27 cellular contexts compared by ENCODE assay signal in the genomic region with DNA sequence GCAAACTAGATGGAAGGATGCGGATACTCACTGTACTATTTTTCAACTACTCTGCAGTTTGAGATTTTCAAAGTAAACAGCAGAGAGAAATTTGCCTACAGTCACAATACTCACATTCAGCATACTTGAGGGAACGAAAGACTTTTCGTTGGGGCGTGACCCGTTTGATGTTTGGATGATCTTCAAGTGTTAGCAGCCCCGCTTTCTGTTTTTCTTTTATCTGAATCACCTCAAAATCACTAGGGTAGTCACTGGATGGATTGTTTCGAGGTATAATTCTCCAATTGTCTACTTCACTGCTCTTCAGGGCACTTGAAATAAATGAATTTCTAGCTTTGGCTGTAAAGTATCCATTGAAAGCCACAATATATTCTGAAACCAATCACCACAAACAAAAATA. TPM values are rescaled to one million over a fixed set of nuclear protein-coding genes. Genes with fewer than 3 reads are reported as not detected.
A peak's percentile ranks its signal among the peaks of the same experiment; 100 is the strongest.
DNase-seq lines count a peak whose midpoint lies in the region; ATAC-seq, FAIRE-seq and TF ChIP-seq lines count a peak whose summit lies in the region.
"Had no signal": no experiment of that assay in that cellular context is flagged by ENCODE, and none has a peak within 500 bp of the region (broad histone marks: within the 10 kb centered on the region; RNA-seq: fewer than 3 reads in every experiment).

No MANE protein-coding gene starts in this region.

- TF ChIP-seq CTCF in left lung (IDR thresholded peaks at IDR 0.05) = no peak

- peaks cover 0 to 52% of the 10 kb centered on the region in 2 donors for H3K4me1 ChIP-seq in left lung

- H3K27ac ChIP-seq in left lung (peak overlapping the region; percentile 33 to 77), caudate nucleus (ENCODE audit: low read depth, low read length) (no peak overlapping the region)
- H3K27ac ChIP-seq: gastroesophageal sphincter, stomach, tibial nerve had no signal

- FAIRE-seq in H54 (lab: Jason Lieb, UNC) = peak; percentile 72
- FAIRE-seq: colon had no signal

- no peaks in the 10 kb centered on the region for H3K9me3 ChIP-seq in left lung
- H3K9me3 ChIP-seq: gastroesophageal sphincter, stomach, tibial nerve had no signal

- DNase-seq in Caki2 (ENCODE audit: low read depth) (peak; percentile 31), H54 (ENCODE audit: insufficient read length, low spot score) (peak; percentile 30), astrocyte of the hippocampus (ENCODE audit: low read depth, low spot score) (peak; percentile 18), left lung (no peak), caudate nucleus (lab: John Stamatoyannopoulos, UW) (no peak), left colon (no peak)
- DNase-seq: activated CD4-positive, alpha-beta T cell treated with anti-CD3 and anti-CD28 coated beads, Interleukin-2, amount 50 U/mL, for 4 hours; CD8-positive, alpha-beta T cell; effector memory CD4-positive, alpha-beta T cell; GF-D8; KBM-7; NCI-H1436 treated with DMSO at 0.1 percent for 48 hours; NCI-H82; stomach had no signal

- intact Hi-C loops in left lung (cut with DNase I) = loop anchor here in 1 of 2 donors (10.0 kb wide), 1 partner anchor 86 kb away; a partner anchor contains a TSS
- intact Hi-C loops in left colon (cut with DNase I, micrococcal nuclease) = no loop called here

- H3K36me3 ChIP-seq in left lung = peaks cover 0 to 66% of the 10 kb centered on the region in 2 donors

- in situ Hi-C loops in Caki2 (cut with HindIII; ENCODE audit: low pct_unique_long_range_greater_than_20kb, low sequenced_read_pairs) = no loop called here

- H3K27me3 ChIP-seq in left lung = no peaks in the 10 kb centered on the region
- H3K27me3 ChIP-seq: gastroesophageal sphincter, stomach, tibial nerve had no signal

- H3K4me3 ChIP-seq in left lung = no peak overlapping the region
- H3K4me3 ChIP-seq: gastroesophageal sphincter, GM23338, stomach, tibial nerve had no signal

- no peak for TF ChIP-seq POLR2A in H54 (IDR thresholded peaks at IDR 0.05; ENCODE audit: low read depth, low read length)

- ATAC-seq in left lung (peak; percentile 20), left colon (no peak), HG03565 (IDR thresholded peaks at IDR 0.05; ENCODE audit: unreplicated experiment) (no peak)
- ATAC-seq: gastroesophageal sphincter, GM23338, sciatic nerve, WTC11 had no signal

RNA-seq across cellular contexts. Expression of a gene that starts 17.8 kb away (rescaled TPM):
- 103 and 106 TPM in 2 replicates for total RNA-seq in Caki2 (2014; rRNA removed; shearing (Covaris generic); ENCODE audit: low replicate concordance)
- 100 to 1,000 TPM in 1 of 2 donors, 10 to 100 TPM in 1; 86.4 to 102 TPM for total RNA-seq in left lung
- 10 to 100 TPM; 68.5 to 73.8 TPM for total RNA-seq in left colon

RNA-seq across cellular contexts. Expression of a gene that starts 46.0 kb away (rescaled TPM):
- 18.2 and 31.8 TPM in 2 replicates for total RNA-seq in Caki2 (2014; rRNA removed; shearing (Covaris generic); ENCODE audit: low replicate concordance)
- total RNA-seq in left lung (10 to 100 TPM; 26.0 to 27.8 TPM), left colon (10 to 100 TPM; 11.5 to 13.2 TPM)

RNA-seq across cellular contexts. Expression of a gene that starts 46.2 kb away (rescaled TPM):
- 0.64 TPM in 1 of 2 replicates, not detected in the other for total RNA-seq in Caki2 (2014; rRNA removed; shearing (Covaris generic); ENCODE audit: low replicate concordance)
- total RNA-seq in left lung (10 to 100 TPM in 1 of 2 donors, under 1 TPM in 1; 0.85 to 10.3 TPM), left colon (under 1 TPM; 0.09 to 0.34 TPM)
- total RNA-seq: activated T-helper 1 cell treated with anti-CD3 and anti-CD28 coated beads, Interleukin-12 subunit alpha, Interleukin-12 subunit beta, Interleukin-2, Interleukin-4 antibody, amounts not matched to agents 30 ng/mL and 10 ng/mL and 1 ng/mL, durations not matched to agents 14 hours and 24 hours and 36 hours; CD8-positive, alpha-beta T cell had no signal

RNA-seq across cellular contexts. Expression of a gene that starts 56.3 kb away (rescaled TPM):
- total RNA-seq in Caki2 (2014; rRNA removed; shearing (Covaris generic); ENCODE audit: low replicate concordance) = not detected in 2 replicates
- under 1 TPM in 1 of 2 donors, not detected in 1; 0.65 TPM for total RNA-seq in left lung
- total RNA-seq in left colon = not detected
- total RNA-seq: activated naive CD8-positive, alpha-beta T cell treated with anti-CD3 and anti-CD28 coated beads for 36 hours; activated T-helper 1 cell treated with anti-CD3 and anti-CD28 coated beads, Interleukin-12 subunit alpha, Interleukin-12 subunit beta, Interleukin-2, Interleukin-4 antibody, amounts not matched to agents 30 ng/mL and 10 ng/mL and 1 ng/mL, durations not matched to agents 14 hours and 24 hours and 36 hours; CD8-positive, alpha-beta T cell; esophagus mucosa; gastroesophageal sphincter; GM23338; HT-29; lower leg skin; mononuclear cell; sciatic nerve; stomach; tibial nerve; WTC11 had no signal

Comparison
In these comparisons a context has a peak if more than half of its experiments do, and no peak if none do; other contexts are left out.
1. DNase-seq: peak in Caki2 (single experiment), H54 (single experiment) and astrocyte of the hippocampus (single experiment); none in left lung (0 of 2), caudate nucleus (0 of 61) and left colon (0 of 2).